In the genomic region with DNA sequence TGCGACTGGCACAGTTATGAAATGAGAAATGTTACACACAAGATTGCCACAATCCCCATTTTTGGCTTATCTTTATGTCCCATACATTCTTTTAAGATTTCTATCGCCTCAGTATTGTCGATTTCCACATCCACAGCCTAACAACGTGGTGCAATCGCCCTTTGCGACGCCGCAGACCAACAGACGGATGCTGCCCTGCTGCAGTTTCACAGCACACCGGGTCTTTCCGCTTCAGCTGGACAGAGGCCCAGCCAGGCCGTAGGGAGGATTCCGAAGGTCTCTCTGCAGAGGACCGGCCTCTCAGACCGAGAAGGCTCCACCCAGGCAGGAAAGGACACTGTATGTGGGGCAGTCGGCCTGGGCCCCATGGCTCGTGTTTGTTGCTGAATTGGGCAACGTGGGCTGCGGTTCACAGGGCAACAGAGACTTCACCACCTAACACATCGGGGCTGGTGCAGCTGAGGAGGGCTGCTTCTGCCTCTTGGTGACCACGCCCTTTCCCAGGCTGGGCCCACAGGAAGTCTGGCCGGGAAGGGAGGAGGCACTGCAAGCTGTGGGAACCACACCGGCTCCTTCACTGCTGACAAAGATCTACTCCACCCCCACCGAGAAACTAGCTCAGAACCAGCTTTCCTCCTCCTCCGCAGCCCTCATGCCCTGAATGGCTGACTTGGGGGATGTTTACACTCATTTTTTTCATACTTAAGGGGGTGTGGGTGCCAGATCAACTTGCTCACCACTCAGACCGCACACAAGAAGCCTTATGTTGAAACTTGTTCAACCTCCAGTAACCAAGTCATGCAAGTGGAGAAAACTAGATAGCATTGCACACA, we compare ENCODE assay signal across 8 cellular contexts. TPM values are rescaled to one million over a fixed set of nuclear protein-coding genes. Genes with fewer than 3 reads are reported as not detected.
DNase-seq lines count a peak whose midpoint lies in the region; ATAC-seq and TF ChIP-seq lines count a peak whose summit lies in the region.

No MANE protein-coding gene starts in this region.

- no peaks in the 10 kb centered on the region for H3K36me3 ChIP-seq in suprapubic skin

- TF ChIP-seq CTCF in omental fat pad (IDR thresholded peaks at IDR 0.05): no peak
- peak in 1 of 2 donors; percentile 6 for TF ChIP-seq CTCF in suprapubic skin (IDR thresholded peaks at IDR 0.05)

- peak overlapping the region; percentile 36 for H3K4me3 ChIP-seq in suprapubic skin

- H3K27ac ChIP-seq in suprapubic skin: peak overlapping the region; percentile 77

- TF ChIP-seq POLR2A in suprapubic skin (IDR thresholded peaks at IDR 0.05): peak; percentile 26 to 29

- DNase-seq in CD1c-positive myeloid dendritic cell (ENCODE audit: extremely low spot score) (peak; percentile 93), SIG-M5 (lab: John Stamatoyannopoulos, UW) (peak; percentile 99), globus pallidus (ENCODE audit: low spot score) (peak; percentile 24), omental fat pad (ENCODE audit: low spot score) (peak; percentile 73), suprapubic skin (ENCODE audit: low spot score in 2 of 2) (peak; percentile 94 to 95)
- peak; percentile 26 to 49 (median 43) for DNase-seq in activated naive CD4-positive, alpha-beta T cell (lab: John Stamatoyannopoulos, UW)

- no peaks in the 10 kb centered on the region for H3K27me3 ChIP-seq in suprapubic skin

- 32% methylated on average over 23 of the region's 26 CpGs for WGBS in suprapubic skin

- ATAC-seq in GM19397 (IDR thresholded peaks at IDR 0.05; ENCODE audit: unreplicated experiment): peak; percentile 87
- peak; percentile 75 for ATAC-seq in HG03520 (IDR thresholded peaks at IDR 0.05; ENCODE audit: unreplicated experiment)
- ATAC-seq in omental fat pad (ENCODE audit: low FRiP score): peak; percentile 99

- H3K4me1 ChIP-seq in suprapubic skin: peaks cover 22% of the 10 kb centered on the region

- H3K9me3 ChIP-seq in suprapubic skin: no peaks in the 10 kb centered on the region

- TF ChIP-seq EP300 in suprapubic skin (IDR thresholded peaks at IDR 0.05): no peak

RNA-seq across cellular contexts. Expression of a gene that starts 32.9 kb away (rescaled TPM):
- total RNA-seq in omental fat pad (10 to 100 TPM in 2 of 4 donors, 1 to 10 TPM in 2; 9.0 to 21.8 (median 10.0) TPM), suprapubic skin (10 to 100 TPM in 1 of 4 donors, 1 to 10 TPM in 3; 4.1 to 10.2 (median 7.0) TPM)

Comparison
In these comparisons a context has a peak if more than half of its experiments do, and no peak if none do; other contexts are left out.
1. Peak in every context shown above with its lines: DNase-seq, ATAC-seq, H3K4me3 ChIP-seq and H3K27ac ChIP-seq.
2. DNase-seq: peak in every context shown above with its lines; median percentile 99 in SIG-M5; 94 in suprapubic skin; 93 in CD1c-positive myeloid dendritic cell; 73 in omental fat pad; 43 in activated naive CD4-positive, alpha-beta T cell; 24 in globus pallidus.